Comparison of ENCODE assay signal across 1 cellular context in genomic region chr9:106668534-106668933, GRCh38.
TF ChIP-seq lines count a peak whose summit lies in the region.

No MANE protein-coding gene starts in this region.

TF ChIP-seq in H1, 55 proteins besides CTCF, POLR2A, EP300 and RAD21 (continued from another document):
- TF ChIP-seq CHD7 (IDR thresholded peaks at IDR 0.05; ENCODE audit: insufficient replicate concordance, low read length) (no peak), SP1 (IDR thresholded peaks at IDR 0.05; ENCODE audit: low read depth, low read length) (no peak), CBX8 (IDR thresholded peaks at IDR 0.05; ENCODE audit: borderline replicate concordance, low read depth, low read length) (no peak), KDM1A (IDR thresholded peaks at IDR 0.05; ENCODE audit: borderline replicate concordance, low read length) (no peak), POLR2AphosphoS5 (IDR thresholded peaks at IDR 0.05; ENCODE audit: low read depth, low read length) (no peak), SIX5 (IDR thresholded peaks at IDR 0.05; ENCODE audit: low read depth, low read length) (no peak), KDM4A (IDR thresholded peaks at IDR 0.05; ENCODE audit: low read depth, low read length, severe bottlenecking) (no peak), GABPA (IDR thresholded peaks at IDR 0.05; ENCODE audit: borderline replicate concordance, insufficient read depth, low read length) (no peak), CHD1 (IDR thresholded peaks at IDR 0.05; ENCODE audit: low read depth, low read length) (no peak), TEAD4 (IDR thresholded peaks at IDR 0.05; ENCODE audit: low read depth, low read length) (no peak), SRF (IDR thresholded peaks at IDR 0.05; ENCODE audit: low read depth, low read length) (no peak), RXRA (IDR thresholded peaks at IDR 0.05; ENCODE audit: insufficient read depth, low read depth, low read length) (no peak), NANOG (IDR thresholded peaks at IDR 0.05; ENCODE audit: insufficient read depth, low read depth, low read length, poor library complexity, severe bottlenecking) (no peak)
